Comparison of ENCODE assay signal across 8 cellular contexts in the genomic region with DNA sequence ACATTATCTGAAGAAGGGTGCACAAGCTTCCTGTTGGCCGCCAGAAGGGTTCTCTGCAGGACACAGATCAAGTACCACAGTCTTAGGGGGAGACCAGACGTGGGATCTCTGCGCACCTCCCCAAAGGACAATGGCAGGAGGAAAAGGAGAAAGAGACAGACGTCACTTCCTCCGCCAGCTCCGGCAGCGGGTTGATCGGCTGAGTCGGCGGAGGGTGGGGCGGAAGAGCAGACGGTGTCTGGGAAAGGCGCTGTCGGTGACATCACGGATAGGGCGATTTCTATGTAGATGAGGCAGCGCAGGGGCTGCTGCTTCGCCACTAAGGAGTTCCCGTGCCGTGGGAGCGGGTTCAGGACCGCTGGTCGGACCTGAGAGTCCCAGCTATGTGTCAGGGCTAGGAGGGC. TPM values are rescaled to one million over a fixed set of nuclear protein-coding genes. Genes with fewer than 3 reads are reported as not detected.
DNase-seq lines count a peak whose midpoint lies in the region; ATAC-seq and TF ChIP-seq lines count a peak whose summit lies in the region.
"Not testable (repeated sequence)": the region's sequence is repeated elsewhere in the genome, so short reads cannot be mapped to it uniquely, and the experiment has no call there.

No MANE protein-coding gene starts in this region.

- not testable (repeated sequence) for H2BK120ac ChIP-seq in neuronal stem cell (ENCODE audit: low read depth, low read length)

- H4K8ac ChIP-seq in neuronal stem cell (ENCODE audit: low read depth, low read length): not testable (repeated sequence)

- not testable (repeated sequence) for H3K4me3 ChIP-seq in neuronal stem cell (ENCODE audit: low read length in 2 of 2)

- not testable (repeated sequence) for H3K4ac ChIP-seq in neuronal stem cell (ENCODE audit: low read length)

- peak overlapping the region; percentile 11 for H3K4me2 ChIP-seq in neuronal stem cell (ENCODE audit: insufficient read depth, low read length, poor library complexity, severe bottlenecking)

- H2BK15ac ChIP-seq in neuronal stem cell (ENCODE audit: low read length): not testable (repeated sequence)

- not testable (repeated sequence) for H2BK12ac ChIP-seq in neuronal stem cell (ENCODE audit: low read length)

- H3K9me3 ChIP-seq in neuronal stem cell (replicated peaks in 1 of 2; ENCODE audit: control insufficient read depth in 2 of 2, insufficient read depth in 1 of 2, low read depth in 1 of 2, low read length in 2 of 2): not testable (repeated sequence)

- H2AK5ac ChIP-seq in neuronal stem cell (ENCODE audit: low read depth, low read length): not testable (repeated sequence)

- not testable (repeated sequence) for H3K14ac ChIP-seq in neuronal stem cell (ENCODE audit: low read length)

- H3K27me3 ChIP-seq in neuronal stem cell (ENCODE audit: control insufficient read depth in 3 of 3, insufficient read depth in 3 of 3, low read depth in 1 of 3, low read length in 3 of 3): not testable (repeated sequence)

- not testable (repeated sequence) for H4K91ac ChIP-seq in neuronal stem cell (ENCODE audit: low read depth, low read length, poor library complexity)

- not testable (repeated sequence) for H3K18ac ChIP-seq in neuronal stem cell (ENCODE audit: low read length)

- not testable (repeated sequence) for H3K27ac ChIP-seq in neuronal stem cell (replicated peaks; ENCODE audit: low read length)

- not testable (repeated sequence) for H3K36me3 ChIP-seq in neuronal stem cell (replicated peaks in 1 of 2; ENCODE audit: control insufficient read depth in 2 of 2, insufficient read depth in 2 of 2, low read length in 2 of 2)

- not testable (repeated sequence) for H3K4me1 ChIP-seq in neuronal stem cell (ENCODE audit: control insufficient read depth in 2 of 2, insufficient read depth in 1 of 2, low read depth in 1 of 2, low read length in 2 of 2)

- H3K79me1 ChIP-seq in neuronal stem cell (ENCODE audit: low read depth, low read length): not testable (repeated sequence)

- WGBS in neuronal stem cell (ENCODE audit: extremely low coverage in 2 of 2, insufficient read length in 2 of 2, insufficient replicate concordance in 1 of 2), 2 donors: no CpG with 5 or more reads among the region's 23 CpGs

- H2BK5ac ChIP-seq in neuronal stem cell (ENCODE audit: low read length): not testable (repeated sequence)

- peak; percentile 62 for ATAC-seq in HG02610 (IDR thresholded peaks at IDR 0.05; ENCODE audit: unreplicated experiment)
- ATAC-seq in SK-N-SH treated with all-trans-retinoic acid at 6 μM for 48 hours: peak; percentile 62

- peak overlapping the region; percentile 100 for H3K23ac ChIP-seq in neuronal stem cell (ENCODE audit: low read depth, low read length, poor library complexity)

- not testable (repeated sequence) for H3K9ac ChIP-seq in neuronal stem cell (ENCODE audit: low read depth, low read length, poor library complexity)

- peak; percentile 88 for DNase-seq in EH (ENCODE audit: low read depth)
- DNase-seq in NCI-H1417 (lab: John Stamatoyannopoulos, UW): peak; percentile 61 to 86 (median 68)
- peak in 3 of 4 experiments; percentile 47 to 65 (median 56) for DNase-seq in activated naive CD4-positive, alpha-beta T cell (lab: John Stamatoyannopoulos, UW)
- DNase-seq in fibroblast of the conjunctiva (ENCODE audit: low read depth): peak; percentile 79
- peak; percentile 29 for DNase-seq in neuronal stem cell (ENCODE audit: low spot score)
- DNase-seq in stimulated activated CD8-positive, alpha-beta memory T cell treated with anti-CD3 and anti-CD28 coated beads, Interleukin-7, amount 100 ng/mL, for 4 hours (ENCODE audit: low read depth in 2 of 2): peak; percentile 63 to 70

- peak overlapping the region; percentile 53 for H2AFZ ChIP-seq in neuronal stem cell (ENCODE audit: low read length)

TF ChIP-seq in SK-N-SH treated with all-trans-retinoic acid at 6 μM for 48 hours, 23 proteins besides CTCF, POLR2A, EP300 and RAD21:
- TF ChIP-seq ZNF8 (CRISPR knock-in tag; IDR thresholded peaks at IDR 0.05) (peak; percentile 29; the same call in 1 of the 2 replicates), ZC3H10 (CRISPR knock-in tag; IDR thresholded peaks at IDR 0.05) (0 out of 2 replicates have a peak, but pooled peaks have one; percentile 19)

RNA-seq across cellular contexts. Expression of gene PPIAL4E, which starts 38.6 kb away (rescaled TPM):
- not detected for polyA plus RNA-seq in neuronal stem cell (2013, experiment 1 of 2)
- polyA plus RNA-seq in neuronal stem cell (2013, experiment 2 of 2): not detected

RNA-seq across cellular contexts. Expression of gene NBPF15, which starts 49.4 kb away (rescaled TPM):
- 18.7 TPM for polyA plus RNA-seq in neuronal stem cell (2013, experiment 1 of 2)
- 18.2 TPM for polyA plus RNA-seq in neuronal stem cell (2013, experiment 2 of 2)

Comparison
In these comparisons a context has a peak if more than half of its experiments do, and no peak if none do; other contexts are left out.
1. DNase-seq: peak in every context shown above with its lines; median percentile 88 in EH; 79 in fibroblast of the conjunctiva; 68 in NCI-H1417; 66 in stimulated activated CD8-positive, alpha-beta memory T cell treated with anti-CD3 and anti-CD28 coated beads, Interleukin-7, amount 100 ng/mL, for 4 hours; 56 in activated naive CD4-positive, alpha-beta T cell; 29 in neuronal stem cell.